In genomic region chr5:97489010-97489840, GRCh38 we compare ENCODE assay signal across 26 cellular contexts.
"Had no signal": no experiment of that assay in that cellular context is flagged by ENCODE, and none has a peak within 500 bp of the region (broad histone marks: within the 10 kb centered on the region; RNA-seq: fewer than 3 reads in every experiment).

No MANE protein-coding gene starts in this region.

- H3K27ac ChIP-seq: esophagus squamous epithelium, heart right ventricle, left lung, parathyroid adenoma, right lobe of liver, stomach, thyroid gland had no signal

- H3K4me3 ChIP-seq: esophagus squamous epithelium, heart right ventricle, left lung, right lobe of liver, stomach, thyroid gland had no signal

- H3K79me2 ChIP-seq: parathyroid adenoma had no signal

- FAIRE-seq: islet of Langerhans, small intestine had no signal

- ATAC-seq: effector memory CD8-positive, alpha-beta T cell; heart right ventricle; left cardiac atrium; left lung had no signal

- H3K27me3 ChIP-seq: heart right ventricle, left lung, right lobe of liver, stomach, thyroid gland had no signal

- H3K9ac ChIP-seq: parathyroid adenoma had no signal

- H3K9me3 ChIP-seq: esophagus squamous epithelium, heart right ventricle, left lung, right lobe of liver, stomach, thyroid gland had no signal

- H2AFZ ChIP-seq: parathyroid adenoma had no signal

- H3K36me3 ChIP-seq: esophagus squamous epithelium, heart right ventricle, left lung, right lobe of liver, stomach, thyroid gland had no signal

- DNase-seq: cerebellar nuclear complex; cortex of kidney; effector memory CD8-positive, alpha-beta T cell; erythroblast; esophagus squamous epithelium; foreskin melanocyte; glutamatergic neuron; heart right ventricle; hippocampal formation; left cardiac atrium; mammary epithelial cell; mesendoderm; midbrain; naive thymus-derived CD4-positive, alpha-beta T cell; right lobe of liver; small intestine; stimulated activated CD4-positive, alpha-beta T cell treated with anti-CD3 and anti-CD28 coated beads, Interleukin-12 subunit alpha, Interleukin-12 subunit beta, amount 100 ng/mL, for 4 hours; stimulated activated CD4-positive, alpha-beta T cell treated with anti-CD3 and anti-CD28 coated beads, Interleukin-1b, Interleukin-23, amount 100 ng/mL, for 48 hours; stimulated activated CD4-positive, alpha-beta T cell treated with anti-CD3 and anti-CD28 coated beads, Interleukin-4, amount 100 ng/mL, for 24 hours; stimulated activated naive B cell treated with anti-CD40 and anti-IgM and Interleukin-4, amounts not matched to agents 10 μg/mL and 1 μg/mL and 100 μg/mL, for 72 hours; stomach; thyroid gland; trophoblast cell had no signal

- H3K4me1 ChIP-seq: esophagus squamous epithelium, heart right ventricle, left lung, parathyroid adenoma, right lobe of liver, stomach, thyroid gland had no signal
